ENCODE assay signal across 9 cellular contexts in genomic region chr1:58162952-58163550, GRCh38.
DNase-seq lines count a peak whose midpoint lies in the region; TF ChIP-seq lines count a peak whose summit lies in the region.
"Had no signal": no experiment of that assay in that cellular context is flagged by ENCODE, and none has a peak within 500 bp of the region (broad histone marks: within the 10 kb centered on the region; RNA-seq: fewer than 3 reads in every experiment).

No MANE protein-coding gene starts in this region.

- no peak overlapping the region for H3K27ac ChIP-seq in mesendoderm (ENCODE audit: low read depth, low read length)

- no CpG with 5 or more reads among the region's 9 CpGs for WGBS in mesendoderm (ENCODE audit: extremely low coverage, insufficient coverage, low lambda C conversion rate)

- H3K4ac ChIP-seq in mesendoderm (ENCODE audit: low read depth, low read length) = no peak overlapping the region

- H3K4me1 ChIP-seq in mesendoderm (ENCODE audit: control insufficient read depth, low read depth, low read length) = no peaks in the 10 kb centered on the region

- DNase-seq in SIG-M5 treated with dmso at 0.1 percent for 504 hours (lab: John Stamatoyannopoulos, UW; ENCODE audit: unreplicated experiment) (peak; percentile 40), SIG-M5 (lab: John Stamatoyannopoulos, UW) (no peak), Kasumi-1 (lab: John Stamatoyannopoulos, UW) (peak; percentile 27 to 49), RKO (ENCODE audit: low spot score) (peak; percentile 66), endothelial cell (ENCODE audit: low spot score) (peak; percentile 75), mesendoderm (peak; percentile 87), germinal center (ENCODE audit: low spot score) (no peak)
- DNase-seq in activated CD4-positive, alpha-beta memory T cell treated with anti-CD3 and anti-CD28 coated beads for 36 hours = no peak

- no peaks in the 10 kb centered on the region for H3K27me3 ChIP-seq in mesendoderm (ENCODE audit: insufficient read depth, low read length, poor library complexity)

- H3K9me3 Mint-ChIP-seq in endothelial cell (ENCODE audit: unreplicated experiment) = no peaks in the 10 kb centered on the region
- H3K9me3 Mint-ChIP-seq in activated CD4-positive, alpha-beta memory T cell treated with anti-CD3 and anti-CD28 coated beads for 36 hours = peaks cover 6% of the 10 kb centered on the region

- H3K36me3 Mint-ChIP-seq in endothelial cell (ENCODE audit: low read depth, unreplicated experiment) = no peaks in the 10 kb centered on the region
- no peaks in the 10 kb centered on the region for H3K36me3 Mint-ChIP-seq in activated CD4-positive, alpha-beta memory T cell treated with anti-CD3 and anti-CD28 coated beads for 36 hours
- H3K36me3 Mint-ChIP-seq: activated naive CD8-positive, alpha-beta T cell had no signal

- POLR2A ChIA-PET in activated CD4-positive, alpha-beta memory T cell treated with anti-CD3 and anti-CD28 coated beads for 36 hours (lab: Charles Lee) = no interaction called here

- no peak overlapping the region for H4K5ac ChIP-seq in mesendoderm (ENCODE audit: low read length)

- intact Hi-C loops in activated CD4-positive, alpha-beta memory T cell treated with anti-CD3 and anti-CD28 coated beads for 36 hours (cut with micrococcal nuclease) = loop anchor here (2.0 kb wide), 1 partner anchor 1330 kb away; no protein-coding TSS in a partner anchor

- H2BK120ac ChIP-seq in mesendoderm (ENCODE audit: low read depth, low read length) = no peak overlapping the region

- no peaks in the 10 kb centered on the region for H3K79me1 ChIP-seq in mesendoderm (ENCODE audit: low read length)

- no peak overlapping the region for H3K56ac ChIP-seq in mesendoderm (ENCODE audit: low read length)

- no peak overlapping the region for H3K23ac ChIP-seq in mesendoderm (ENCODE audit: low read length)

- no peak overlapping the region for H3K4me3 ChIP-seq in mesendoderm (ENCODE audit: low read length)

- H3K27me3 Mint-ChIP-seq in endothelial cell (ENCODE audit: unreplicated experiment) = peaks cover 3% of the 10 kb centered on the region
- no peaks in the 10 kb centered on the region for H3K27me3 Mint-ChIP-seq in activated CD4-positive, alpha-beta memory T cell treated with anti-CD3 and anti-CD28 coated beads for 36 hours
- H3K27me3 Mint-ChIP-seq: activated naive CD8-positive, alpha-beta T cell had no signal

- no peak overlapping the region for H2BK15ac ChIP-seq in mesendoderm (replicated peaks; ENCODE audit: low read depth)

- no peaks in the 10 kb centered on the region for H3K36me3 ChIP-seq in mesendoderm (ENCODE audit: control insufficient read depth, insufficient read depth, low read length)

- CTCF ChIA-PET in activated CD4-positive, alpha-beta memory T cell treated with anti-CD3 and anti-CD28 coated beads for 36 hours (lab: Charles Lee) = interaction anchor here (0.7 to 1.3 kb wide), 3 partner anchors 8 to 1331 kb away, joined by 3 to 4 read pairs (median 4); no protein-coding TSS in a partner anchor

- TF ChIP-seq CTCF in endothelial cell (IDR thresholded peaks at IDR 0.05; ENCODE audit: unreplicated experiment) = peak; percentile 83

- H2AK5ac ChIP-seq in mesendoderm (ENCODE audit: low read length) = no peak overlapping the region

- no peaks in the 10 kb centered on the region for H3K79me2 ChIP-seq in mesendoderm (ENCODE audit: control insufficient read depth, insufficient read depth, low read length)

- H3K4me3 Mint-ChIP-seq in endothelial cell (ENCODE audit: unreplicated experiment) = no peak overlapping the region
- H3K4me3 Mint-ChIP-seq in activated CD4-positive, alpha-beta memory T cell treated with anti-CD3 and anti-CD28 coated beads for 36 hours = no peak overlapping the region
- H3K4me3 Mint-ChIP-seq: activated naive CD8-positive, alpha-beta T cell had no signal

- no peak overlapping the region for H3K18ac ChIP-seq in mesendoderm (ENCODE audit: low read length)

- no peak overlapping the region for H2BK5ac ChIP-seq in mesendoderm (ENCODE audit: low read length)

- no peak overlapping the region for H4K8ac ChIP-seq in mesendoderm (ENCODE audit: low read depth, low read length)

- H3K4me2 ChIP-seq in mesendoderm (ENCODE audit: low read length) = no peak overlapping the region

- H3K27ac Mint-ChIP-seq in endothelial cell (ENCODE audit: unreplicated experiment) = no peak overlapping the region
- H3K27ac Mint-ChIP-seq in activated CD4-positive, alpha-beta memory T cell treated with anti-CD3 and anti-CD28 coated beads for 36 hours = no peak overlapping the region
- H3K27ac Mint-ChIP-seq: activated naive CD8-positive, alpha-beta T cell had no signal

- no peak overlapping the region for H3K9ac ChIP-seq in mesendoderm (ENCODE audit: low read length)

- no peaks in the 10 kb centered on the region for H3K4me1 Mint-ChIP-seq in endothelial cell (ENCODE audit: unreplicated experiment)
- no peaks in the 10 kb centered on the region for H3K4me1 Mint-ChIP-seq in activated CD4-positive, alpha-beta memory T cell treated with anti-CD3 and anti-CD28 coated beads for 36 hours (ENCODE audit: low read depth)

Comparison
In these comparisons a context has a peak if more than half of its experiments do, and no peak if none do; other contexts are left out.
1. DNase-seq: peak in SIG-M5 treated with dmso at 0.1 percent for 504 hours (single experiment), Kasumi-1 (2 of 2), RKO (single experiment), endothelial cell (single experiment) and mesendoderm (single experiment); none in SIG-M5 (single experiment), germinal center (single experiment) and activated CD4-positive, alpha-beta memory T cell treated with anti-CD3 and anti-CD28 coated beads for 36 hours (single experiment).